ENCODE assay signal across 3 cellular contexts in the genomic region with DNA sequence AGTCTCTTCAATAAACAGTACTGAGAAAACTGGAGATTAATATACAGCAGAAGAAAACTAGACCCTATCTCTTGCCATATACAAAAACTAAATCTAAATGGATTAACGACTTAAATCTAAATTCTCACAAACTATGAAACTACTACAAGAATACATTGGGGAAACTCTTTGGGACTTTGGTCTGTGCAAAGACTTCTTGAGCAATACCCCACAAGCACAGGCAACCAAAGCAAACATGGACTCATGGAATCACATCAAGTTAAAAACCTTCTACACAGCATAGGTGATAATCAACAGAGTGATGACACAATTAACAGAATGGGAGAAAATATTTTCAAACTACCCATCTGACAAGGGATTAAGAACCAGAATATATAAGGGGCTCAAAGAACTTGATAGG.
TF ChIP-seq lines count a peak whose summit lies in the region.

No MANE protein-coding gene starts in this region.

TF ChIP-seq in HepG2, 621 proteins besides CTCF, POLR2A, EP300 and RAD21:
- TF ChIP-seq POLR2G (IDR thresholded peaks at IDR 0.05; ENCODE audit: low read depth, low read length) (no peak), NR2F1 (CRISPR knock-in tag; IDR thresholded peaks at IDR 0.05) (no peak), HNF4A (CRISPR knock-in tag; IDR thresholded peaks at IDR 0.05) (peak; percentile 46), CEBPB (IDR thresholded peaks at IDR 0.05; ENCODE audit: borderline replicate concordance, low read depth, low read length) (peak; percentile 65; the same call in 1 of the 2 replicates)

TF ChIP-seq in liver, 16 proteins besides CTCF, POLR2A, EP300 and RAD21 (continued from another document):
- TF ChIP-seq HNF4G (IDR thresholded peaks at IDR 0.05) (peak; percentile 69), ATF3 (IDR thresholded peaks at IDR 0.05) (no peak), SP1 (IDR thresholded peaks at IDR 0.05) (peak; percentile 64), YY1 (IDR thresholded peaks at IDR 0.05) (peak; percentile 53), GABPA (IDR thresholded peaks at IDR 0.05 in 1 of 2, conservative IDR thresholded peaks at IDR 0.05 in 1 of 2) (no peak), HNF4A (conservative IDR thresholded peaks at IDR 0.05) (peak; percentile 89 to 91), FOXA1 (IDR thresholded peaks at IDR 0.05) (no peak), NR2F2 (IDR thresholded peaks at IDR 0.05) (no peak), RXRA (IDR thresholded peaks at IDR 0.05) (peak in 1 of 2 donors; percentile 34), JUND (IDR thresholded peaks at IDR 0.05) (peak; percentile 28 to 32), FOXA2 (IDR thresholded peaks at IDR 0.05) (peak; percentile 42), EGR1 (IDR thresholded peaks at IDR 0.05; ENCODE audit: low read depth in 2 of 2) (no peak)
- TF ChIP-seq, protein P1, sequence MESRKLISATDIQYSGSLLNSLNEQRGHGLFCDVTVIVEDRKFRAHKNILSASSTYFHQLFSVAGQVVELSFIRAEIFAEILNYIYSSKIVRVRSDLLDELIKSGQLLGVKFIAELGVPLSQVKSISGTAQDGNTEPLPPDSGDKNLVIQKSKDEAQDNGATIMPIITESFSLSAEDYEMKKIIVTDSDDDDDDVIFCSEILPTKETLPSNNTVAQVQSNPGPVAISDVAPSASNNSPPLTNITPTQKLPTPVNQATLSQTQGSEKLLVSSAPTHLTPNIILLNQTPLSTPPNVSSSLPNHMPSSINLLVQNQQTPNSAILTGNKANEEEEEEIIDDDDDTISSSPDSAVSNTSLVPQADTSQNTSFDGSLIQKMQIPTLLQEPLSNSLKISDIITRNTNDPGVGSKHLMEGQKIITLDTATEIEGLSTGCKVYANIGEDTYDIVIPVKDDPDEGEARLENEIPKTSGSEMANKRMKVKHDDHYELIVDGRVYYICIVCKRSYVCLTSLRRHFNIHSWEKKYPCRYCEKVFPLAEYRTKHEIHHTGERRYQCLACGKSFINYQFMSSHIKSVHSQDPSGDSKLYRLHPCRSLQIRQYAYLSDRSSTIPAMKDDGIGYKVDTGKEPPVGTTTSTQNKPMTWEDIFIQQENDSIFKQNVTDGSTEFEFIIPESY (IDR thresholded peaks at IDR 0.05) = no peak
- TF ChIP-seq, protein P2, sequence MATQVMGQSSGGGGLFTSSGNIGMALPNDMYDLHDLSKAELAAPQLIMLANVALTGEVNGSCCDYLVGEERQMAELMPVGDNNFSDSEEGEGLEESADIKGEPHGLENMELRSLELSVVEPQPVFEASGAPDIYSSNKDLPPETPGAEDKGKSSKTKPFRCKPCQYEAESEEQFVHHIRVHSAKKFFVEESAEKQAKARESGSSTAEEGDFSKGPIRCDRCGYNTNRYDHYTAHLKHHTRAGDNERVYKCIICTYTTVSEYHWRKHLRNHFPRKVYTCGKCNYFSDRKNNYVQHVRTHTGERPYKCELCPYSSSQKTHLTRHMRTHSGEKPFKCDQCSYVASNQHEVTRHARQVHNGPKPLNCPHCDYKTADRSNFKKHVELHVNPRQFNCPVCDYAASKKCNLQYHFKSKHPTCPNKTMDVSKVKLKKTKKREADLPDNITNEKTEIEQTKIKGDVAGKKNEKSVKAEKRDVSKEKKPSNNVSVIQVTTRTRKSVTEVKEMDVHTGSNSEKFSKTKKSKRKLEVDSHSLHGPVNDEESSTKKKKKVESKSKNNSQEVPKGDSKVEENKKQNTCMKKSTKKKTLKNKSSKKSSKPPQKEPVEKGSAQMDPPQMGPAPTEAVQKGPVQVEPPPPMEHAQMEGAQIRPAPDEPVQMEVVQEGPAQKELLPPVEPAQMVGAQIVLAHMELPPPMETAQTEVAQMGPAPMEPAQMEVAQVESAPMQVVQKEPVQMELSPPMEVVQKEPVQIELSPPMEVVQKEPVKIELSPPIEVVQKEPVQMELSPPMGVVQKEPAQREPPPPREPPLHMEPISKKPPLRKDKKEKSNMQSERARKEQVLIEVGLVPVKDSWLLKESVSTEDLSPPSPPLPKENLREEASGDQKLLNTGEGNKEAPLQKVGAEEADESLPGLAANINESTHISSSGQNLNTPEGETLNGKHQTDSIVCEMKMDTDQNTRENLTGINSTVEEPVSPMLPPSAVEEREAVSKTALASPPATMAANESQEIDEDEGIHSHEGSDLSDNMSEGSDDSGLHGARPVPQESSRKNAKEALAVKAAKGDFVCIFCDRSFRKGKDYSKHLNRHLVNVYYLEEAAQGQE (IDR thresholded peaks at IDR 0.05) = no peak
- TF ChIP-seq, protein P3, sequence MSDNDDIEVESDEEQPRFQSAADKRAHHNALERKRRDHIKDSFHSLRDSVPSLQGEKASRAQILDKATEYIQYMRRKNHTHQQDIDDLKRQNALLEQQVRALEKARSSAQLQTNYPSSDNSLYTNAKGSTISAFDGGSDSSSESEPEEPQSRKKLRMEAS (IDR thresholded peaks at IDR 0.05) = no peak

TF ChIP-seq in GM12891, 5 proteins besides CTCF, POLR2A, EP300 and RAD21:
- TF ChIP-seq PAX5 (IDR thresholded peaks at IDR 0.05; ENCODE audit: insufficient read depth, low read length, severe bottlenecking) = no peak
- no peak for TF ChIP-seq SPI1 (IDR thresholded peaks at IDR 0.05; ENCODE audit: low read depth, low read length)
- no peak for TF ChIP-seq POLR2AphosphoS5 (IDR thresholded peaks at IDR 0.05; ENCODE audit: low read depth, low read length)
- TF ChIP-seq TAF1 (IDR thresholded peaks at IDR 0.05; ENCODE audit: low read depth, low read length) = no peak
- no peak for TF ChIP-seq POU2F2 (IDR thresholded peaks at IDR 0.05; ENCODE audit: low read depth, low read length)
